ENCODE assay signal across 18 cellular contexts in the genomic region with DNA sequence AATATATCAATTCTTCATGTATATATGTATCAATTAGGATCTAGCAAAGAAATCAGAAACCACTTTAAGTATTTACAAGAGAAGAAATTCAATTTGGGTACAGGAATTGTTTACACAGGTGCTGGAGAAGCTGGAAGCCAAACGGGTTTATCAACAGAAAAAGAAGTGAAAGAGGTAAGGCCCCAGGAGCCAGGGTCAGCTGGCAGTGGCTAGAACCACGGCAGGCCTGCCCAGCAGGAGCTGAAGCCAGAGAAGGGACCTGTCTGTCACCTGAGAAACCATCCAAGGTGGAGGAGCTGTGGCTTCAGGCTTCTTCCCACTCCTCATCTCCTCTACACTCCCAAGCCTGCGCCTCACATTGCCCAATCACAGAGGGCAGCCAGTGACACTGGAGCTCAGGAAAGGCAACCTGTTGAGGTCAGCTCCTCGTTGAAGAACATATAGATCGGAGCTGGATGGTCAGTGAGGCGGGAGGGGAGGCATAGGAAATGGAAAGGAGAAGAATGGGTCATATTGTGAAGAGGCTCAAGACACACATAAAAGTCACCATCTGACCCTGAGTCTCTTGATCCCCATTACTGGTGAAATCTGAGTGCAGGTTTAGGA.
DNase-seq lines count a peak whose midpoint lies in the region; ATAC-seq, FAIRE-seq and TF ChIP-seq lines count a peak whose summit lies in the region.
"Had no signal": no experiment of that assay in that cellular context is flagged by ENCODE, and none has a peak within 500 bp of the region (broad histone marks: within the 10 kb centered on the region; RNA-seq: fewer than 3 reads in every experiment).

No MANE protein-coding gene starts in this region.

- no peak overlapping the region for H3K27ac Mint-ChIP-seq in T-helper 2 cell treated with Interferon-gamma antibody and Interleukin-4, amounts not matched to agents 5 μg/mL and 100 μg/mL, for 36 hours
- H3K27ac Mint-ChIP-seq: activated CD8-positive, alpha-beta T cell treated with anti-CD3 and anti-CD28 coated beads for 36 hours had no signal

- H3K36me3 Mint-ChIP-seq in T-helper 2 cell treated with Interferon-gamma antibody and Interleukin-4, amounts not matched to agents 5 μg/mL and 100 μg/mL, for 36 hours (ENCODE audit: low read depth), result no peaks in the 10 kb centered on the region
- H3K36me3 Mint-ChIP-seq: brain had no signal

- intact Hi-C loops in posterior vena cava (cut with DNase I), result loop anchor here in 1 of 2 donors (10.0 kb wide), 1 partner anchor 69 kb away; no protein-coding TSS in a partner anchor

- ATAC-seq in HG03175 (IDR thresholded peaks at IDR 0.05; ENCODE audit: unreplicated experiment), result no peak
- ATAC-seq: activated CD8-positive, alpha-beta T cell treated with anti-CD3 and anti-CD28 coated beads for 36 hours; foreskin keratinocyte; Right ventricle myocardium inferior had no signal

- TF ChIP-seq CTCF in 22Rv1 (IDR thresholded peaks at IDR 0.05), result no peak

- no peaks in the 10 kb centered on the region for H3K27me3 Mint-ChIP-seq in T-helper 2 cell treated with Interferon-gamma antibody and Interleukin-4, amounts not matched to agents 5 μg/mL and 100 μg/mL, for 36 hours (ENCODE audit: low read depth)
- H3K27me3 Mint-ChIP-seq: activated CD8-positive, alpha-beta T cell treated with anti-CD3 and anti-CD28 coated beads for 36 hours had no signal

- DNase-seq in GM19239 (ENCODE audit: insufficient read length, low spot score) (no peak), NCI-H774 (lab: John Stamatoyannopoulos, UW) (peak; percentile 28), epithelial cell of prostate (ENCODE audit: low read depth, low spot score) (no peak), NCI-H187 (lab: John Stamatoyannopoulos, UW) (no peak), posterior vena cava (ENCODE audit: low spot score) (no peak)
- DNase-seq in T-helper 2 cell treated with Interferon-gamma antibody and Interleukin-4, amounts not matched to agents 5 μg/mL and 100 μg/mL, for 36 hours (ENCODE audit: low spot score), result no peak
- DNase-seq: activated CD8-positive, alpha-beta T cell treated with anti-CD3 and anti-CD28 coated beads for 36 hours; activated gamma-delta T cell; effector memory CD4-positive, alpha-beta T cell; foreskin keratinocyte; NCI-H226; stimulated activated CD4-positive, alpha-beta T cell treated with anti-CD3 and anti-CD28 coated beads, Interleukin-12 subunit alpha, Interleukin-12 subunit beta, amount 100 ng/mL, for 4 hours; T1000; thyroid gland had no signal

- H3K27ac ChIP-seq in 22Rv1 (peak overlapping the region; percentile 19; the same call in 1 of the 2 replicates), epithelial cell of prostate (peak overlapping the region; percentile 27)
- H3K27ac ChIP-seq: foreskin keratinocyte, thyroid gland had no signal

- H3K9me3 Mint-ChIP-seq in T-helper 2 cell treated with Interferon-gamma antibody and Interleukin-4, amounts not matched to agents 5 μg/mL and 100 μg/mL, for 36 hours, result no peaks in the 10 kb centered on the region
- H3K9me3 Mint-ChIP-seq: activated CD8-positive, alpha-beta T cell treated with anti-CD3 and anti-CD28 coated beads for 36 hours had no signal

- FAIRE-seq in GM19239 (lab: Jason Lieb, UNC), result peak; percentile 26

- no peak overlapping the region for H3K4me3 Mint-ChIP-seq in T-helper 2 cell treated with Interferon-gamma antibody and Interleukin-4, amounts not matched to agents 5 μg/mL and 100 μg/mL, for 36 hours
- H3K4me3 Mint-ChIP-seq: activated CD8-positive, alpha-beta T cell treated with anti-CD3 and anti-CD28 coated beads for 36 hours; brain had no signal

- H3K4me1 Mint-ChIP-seq in T-helper 2 cell treated with Interferon-gamma antibody and Interleukin-4, amounts not matched to agents 5 μg/mL and 100 μg/mL, for 36 hours (ENCODE audit: low read depth), result peaks cover 19% of the 10 kb centered on the region
